Comparison of ENCODE assay signal across 13 cellular contexts in genomic region chr2:202158796-202159195, GRCh38.
DNase-seq lines count a peak whose midpoint lies in the region; ATAC-seq, FAIRE-seq and TF ChIP-seq lines count a peak whose summit lies in the region.
"Had no signal": no experiment of that assay in that cellular context is flagged by ENCODE, and none has a peak within 500 bp of the region (broad histone marks: within the 10 kb centered on the region; RNA-seq: fewer than 3 reads in every experiment).

No MANE protein-coding gene starts in this region.

- H2AFZ ChIP-seq in GM23248: no peak overlapping the region
- H2AFZ ChIP-seq in trophoblast cell (ENCODE audit: insufficient read depth, low read length, poor library complexity): no peak overlapping the region

- no peak overlapping the region for H3K4me3 Mint-ChIP-seq in stimulated activated naive B cell treated with anti-CD40 and anti-IgM and Interleukin-4, amounts not matched to agents 10 μg/mL and 1 μg/mL and 100 μg/mL, for 72 hours
- H3K4me3 Mint-ChIP-seq: CD14-positive monocyte had no signal

- H3K4me2 ChIP-seq in A549 (no peak overlapping the region), GM23248 (ENCODE audit: unreplicated experiment) (no peak overlapping the region), trophoblast cell (ENCODE audit: low read length) (no peak overlapping the region)

- H3K27me3 Mint-ChIP-seq in stimulated activated naive B cell treated with anti-CD40 and anti-IgM and Interleukin-4, amounts not matched to agents 10 μg/mL and 1 μg/mL and 100 μg/mL, for 72 hours: peaks cover 4 to 23% of the 10 kb centered on the region in 2 donors

- H3K4me1 ChIP-seq in A549: no peaks in the 10 kb centered on the region
- peaks cover 1% of the 10 kb centered on the region for H3K4me1 ChIP-seq in GM23248 (ENCODE audit: insufficient read depth)
- no peaks in the 10 kb centered on the region for H3K4me1 ChIP-seq in trophoblast cell (ENCODE audit: control insufficient read depth in 1 of 2, insufficient read depth in 2 of 2, low read length in 2 of 2)

- no peak overlapping the region for H4K8ac ChIP-seq in trophoblast cell (ENCODE audit: low read depth, low read length)

- H3K9ac ChIP-seq in GM23248 (no peak overlapping the region), trophoblast cell (ENCODE audit: low read length) (no peak overlapping the region)

- H4K20me1 ChIP-seq in GM23248 (ENCODE audit: insufficient read depth): no peaks in the 10 kb centered on the region

- H3K36me3 ChIP-seq in GM23248 (ENCODE audit: low read depth) (no peaks in the 10 kb centered on the region), trophoblast cell (ENCODE audit: control insufficient read depth in 1 of 2, insufficient read depth in 2 of 2, low read length in 2 of 2) (no peaks in the 10 kb centered on the region)

- H3K9me3 ChIP-seq in A549 (no peaks in the 10 kb centered on the region), GM23248 (ENCODE audit: low read depth) (no peaks in the 10 kb centered on the region), trophoblast cell (ENCODE audit: insufficient read depth, low read depth, low read length) (no peaks in the 10 kb centered on the region)

- peak; percentile 86 to 88 for ATAC-seq in A549
- no peak for ATAC-seq in stimulated activated naive B cell treated with anti-CD40 and anti-IgM and Interleukin-4, amounts not matched to agents 10 μg/mL and 1 μg/mL and 100 μg/mL, for 72 hours (replicated peaks)

- POLR2A ChIA-PET in A549 (lab: Yijun Ruan, JAX): no interaction called here

- no peak for TF ChIP-seq EP300 in A549 (IDR thresholded peaks at IDR 0.05)

- H3K14ac ChIP-seq in trophoblast cell (ENCODE audit: low read length): no peak overlapping the region

- H3K27ac ChIP-seq in A549 (no peak overlapping the region), GM23248 (no peak overlapping the region), trophoblast cell (ENCODE audit: low read depth, low read length) (no peak overlapping the region)

- H3K79me1 ChIP-seq in trophoblast cell (ENCODE audit: low read length): no peaks in the 10 kb centered on the region

- TF ChIP-seq CTCF in A549 (IDR thresholded peaks at IDR 0.05): peak; percentile 49
- TF ChIP-seq CTCF in fibroblast of pulmonary artery (IDR thresholded peaks at IDR 0.05; ENCODE audit: low read length, missing control alignments): peak; percentile 37

- H4K91ac ChIP-seq in trophoblast cell (ENCODE audit: low read depth, low read length): no peak overlapping the region

- TF ChIP-seq RAD21 in A549 (conservative IDR thresholded peaks at IDR 0.05 in 1 of 2, IDR thresholded peaks at IDR 0.05 in 1 of 2): peak; percentile 67 to 72

- no peaks in the 10 kb centered on the region for H3K79me2 ChIP-seq in GM23248 (ENCODE audit: insufficient read depth)
- no peaks in the 10 kb centered on the region for H3K79me2 ChIP-seq in trophoblast cell (ENCODE audit: control insufficient read depth, insufficient read depth, low read length, poor library complexity)

- TF ChIP-seq POLR2A in A549 (IDR thresholded peaks at IDR 0.05; ENCODE audit: low read length): no peak

- in situ Hi-C loops in GM23248 (cut with MboI): no loop called here

- H2AK5ac ChIP-seq in trophoblast cell (ENCODE audit: low read length): no peak overlapping the region

- no peak overlapping the region for H2BK12ac ChIP-seq in trophoblast cell (ENCODE audit: low read length)

- H4K12ac ChIP-seq in trophoblast cell (ENCODE audit: low read depth, low read length): no peak overlapping the region

- H2BK5ac ChIP-seq in trophoblast cell (ENCODE audit: low read depth, low read length, poor library complexity): no peak overlapping the region

- no peaks in the 10 kb centered on the region for H3K36me3 Mint-ChIP-seq in stimulated activated naive B cell treated with anti-CD40 and anti-IgM and Interleukin-4, amounts not matched to agents 10 μg/mL and 1 μg/mL and 100 μg/mL, for 72 hours
- H3K36me3 Mint-ChIP-seq: CD14-positive monocyte had no signal

- H3K4me3 ChIP-seq in A549: no peak overlapping the region
- no peak overlapping the region for H3K4me3 ChIP-seq in GM23248
- no peak overlapping the region for H3K4me3 ChIP-seq in fibroblast of pulmonary artery (replicated peaks; ENCODE audit: low read depth, low read length)
- no peak overlapping the region for H3K4me3 ChIP-seq in trophoblast cell (ENCODE audit: low read depth, low read length)
- H3K4me3 ChIP-seq: dorsolateral prefrontal cortex had no signal

- no peak overlapping the region for H3K27ac Mint-ChIP-seq in stimulated activated naive B cell treated with anti-CD40 and anti-IgM and Interleukin-4, amounts not matched to agents 10 μg/mL and 1 μg/mL and 100 μg/mL, for 72 hours
- H3K27ac Mint-ChIP-seq: CD14-positive monocyte had no signal

- no peaks in the 10 kb centered on the region for H3K27me3 ChIP-seq in GM23248 (replicated peaks; ENCODE audit: insufficient read depth)
- no peaks in the 10 kb centered on the region for H3K27me3 ChIP-seq in trophoblast cell (ENCODE audit: insufficient read depth, low read length)

- no peak overlapping the region for H3K23ac ChIP-seq in trophoblast cell (ENCODE audit: low read length)

- no peaks in the 10 kb centered on the region for H3K9me3 Mint-ChIP-seq in stimulated activated naive B cell treated with anti-CD40 and anti-IgM and Interleukin-4, amounts not matched to agents 10 μg/mL and 1 μg/mL and 100 μg/mL, for 72 hours
- H3K9me3 Mint-ChIP-seq: CD14-positive monocyte had no signal

- no peak overlapping the region for H3K4ac ChIP-seq in trophoblast cell (ENCODE audit: low read depth, low read length)

- peaks cover 3 to 6% of the 10 kb centered on the region in 2 donors for H3K4me1 Mint-ChIP-seq in stimulated activated naive B cell treated with anti-CD40 and anti-IgM and Interleukin-4, amounts not matched to agents 10 μg/mL and 1 μg/mL and 100 μg/mL, for 72 hours
- H3K4me1 Mint-ChIP-seq: CD14-positive monocyte had no signal

- FAIRE-seq in A549 (lab: Jason Lieb, UNC) (no peak), RCC 7860 (lab: Jason Lieb, UNC) (no peak)

- no peaks in the 10 kb centered on the region for H3K9me2 ChIP-seq in GM23248 (ENCODE audit: insufficient read depth)

- H2BK120ac ChIP-seq in trophoblast cell (ENCODE audit: insufficient read depth, low read length, poor library complexity): no peak overlapping the region

- H3F3A ChIP-seq in GM23248 (ENCODE audit: insufficient read depth): 0 out of 2 replicates have a peak, but pooled peaks cover 8% of the 10 kb centered on the region

- CTCF ChIA-PET in A549 (lab: Yijun Ruan, JAX): interaction anchor here (0.6 to 3.6 kb wide), 20 partner anchors 8 to 374 kb away, joined by 3 to 29 read pairs (median 4); no protein-coding TSS in a partner anchor

- WGBS in A549 (ENCODE audit: missing lambda C conversion rate): 52% methylated on average over 5 of the region's 5 CpGs
- WGBS in GM23248 (ENCODE audit: low coverage in 1 of 2, low lambda C conversion rate in 2 of 2, missing lambda C conversion rate in 2 of 2), 2 experiments: 58 to 61% methylated on average over 5 of the region's 5 CpGs
- WGBS in trophoblast cell (ENCODE audit: extremely low coverage, insufficient coverage, insufficient read length): no CpG with 5 or more reads among the region's 5 CpGs

- H3K18ac ChIP-seq in trophoblast cell (ENCODE audit: low read length): no peak overlapping the region

- DNase-seq in A549 (ENCODE audit: low read depth in 1 of 2, low spot score in 1 of 2) (peak in 1 of 2 experiments; percentile 39), GM23248 (peak; percentile 43), RKO (ENCODE audit: low spot score) (peak; percentile 8), fibroblast of pulmonary artery (ENCODE audit: low read depth) (peak; percentile 46), trophoblast cell (no peak), RCC 7860 (ENCODE audit: low spot score) (no peak), RPMI8226 (no peak)
- DNase-seq in stimulated activated naive B cell treated with anti-CD40 and anti-IgM and Interleukin-4, amounts not matched to agents 10 μg/mL and 1 μg/mL and 100 μg/mL, for 72 hours: no peak
- DNase-seq: activated CD4-positive, alpha-beta T cell treated with anti-CD3 and anti-CD28 coated beads for 4 hours; activated gamma-delta T cell; islet precursor cell had no signal

TF ChIP-seq in A549, 52 proteins besides CTCF, POLR2A, EP300 and RAD21:
- TF ChIP-seq USF2 (IDR thresholded peaks at IDR 0.05): no peak
- TF ChIP-seq SMC3 (IDR thresholded peaks at IDR 0.05): peak; percentile 54

Comparison
In these comparisons a context has a peak if more than half of its experiments do, and no peak if none do; other contexts are left out.
1. ATAC-seq: peak in A549 (2 of 2); none in stimulated activated naive B cell treated with anti-CD40 and anti-IgM and Interleukin-4, amounts not matched to agents 10 μg/mL and 1 μg/mL and 100 μg/mL, for 72 hours (0 of 2).
2. DNase-seq: peak in GM23248 (single experiment), RKO (single experiment) and fibroblast of pulmonary artery (single experiment); none in trophoblast cell (0 of 2), stimulated activated naive B cell treated with anti-CD40 and anti-IgM and Interleukin-4, amounts not matched to agents 10 μg/mL and 1 μg/mL and 100 μg/mL, for 72 hours (single experiment), RCC 7860 (single experiment) and RPMI8226 (single experiment).